In genomic region chr4:38958453-38958852, GRCh38 we compare ENCODE assay signal across 18 cellular contexts.
DNase-seq lines count a peak whose midpoint lies in the region; ATAC-seq and TF ChIP-seq lines count a peak whose summit lies in the region.
"Had no signal": no experiment of that assay in that cellular context is flagged by ENCODE, and none has a peak within 500 bp of the region (broad histone marks: within the 10 kb centered on the region; RNA-seq: fewer than 3 reads in every experiment).

No MANE protein-coding gene starts in this region.

- H3K36me3 ChIP-seq in Caco-2 (ENCODE audit: control insufficient read depth, insufficient read depth, low read length), result no peaks in the 10 kb centered on the region
- H3K36me3 ChIP-seq: MG63, tibial nerve had no signal

- peaks cover 5% of the 10 kb centered on the region for H3K9me3 Mint-ChIP-seq in CD4-positive, alpha-beta T cell
- peaks cover 2 to 15% (median 7%) of the 10 kb centered on the region in 5 experiments for H3K9me3 Mint-ChIP-seq in brain
- H3K9me3 Mint-ChIP-seq in Caco-2 (ENCODE audit: unreplicated experiment), result peaks cover 8% of the 10 kb centered on the region

- DNase-seq in CD4-positive, alpha-beta T cell, result no peak
- DNase-seq in OCI-M2 (lab: John Stamatoyannopoulos, UW; ENCODE audit: unreplicated experiment), result peak; percentile 43
- DNase-seq in NCI-H524 (lab: John Stamatoyannopoulos, UW), result no peak
- DNase-seq in Caco-2, result no peak
- DNase-seq in T1000 (lab: John Stamatoyannopoulos, UW), result no peak
- DNase-seq: activated CD8-positive, alpha-beta memory T cell treated with anti-CD3 and anti-CD28 coated beads, Interleukin-2, amount 50 U/mL, for 4 hours; DMS53; MG63; NCI-H187 treated with DMSO at 0.1 percent for 48 hours; NCI-H446; stimulated activated naive B cell treated with anti-CD40 and anti-IgM and Interleukin-4, amounts not matched to agents 10 μg/mL and 1 μg/mL and 100 μg/mL, for 72 hours had no signal

- TF ChIP-seq CTCF in CD4-positive, alpha-beta T cell (IDR thresholded peaks at IDR 0.05), result no peak
- TF ChIP-seq CTCF in brain (conservative IDR thresholded peaks at IDR 0.05) (no peak), Caco-2 (IDR thresholded peaks at IDR 0.05; ENCODE audit: insufficient read depth in 1 of 2, low read depth in 1 of 2, low read length in 1 of 2, severe bottlenecking in 1 of 2, unreplicated experiment in 1 of 2) (no peak)

- no peaks in the 10 kb centered on the region for H3K9me3 ChIP-seq in CD4-positive, alpha-beta T cell (ENCODE audit: control insufficient read depth, low read length)
- no peaks in the 10 kb centered on the region for H3K9me3 ChIP-seq in Caco-2
- H3K9me3 ChIP-seq: MG63, tibial nerve had no signal

- POLR2A ChIA-PET in CD4-positive, alpha-beta T cell (lab: Charles Lee), result interaction anchor here (0.8 to 1.7 kb wide), 2 partner anchors 9 to 86 kb away, joined by 3 to 8 read pairs; no protein-coding TSS in a partner anchor
- POLR2A ChIA-PET in Caco-2 (lab: Charles Lee), result no interaction called here

- H3K36me3 Mint-ChIP-seq in CD4-positive, alpha-beta T cell (ENCODE audit: low read depth), result no peaks in the 10 kb centered on the region
- H3K36me3 Mint-ChIP-seq in brain (no peaks in the 10 kb centered on the region), Caco-2 (ENCODE audit: insufficient read depth, unreplicated experiment) (no peaks in the 10 kb centered on the region)
- H3K36me3 Mint-ChIP-seq: WTC11 had no signal

- CTCF ChIA-PET in CD4-positive, alpha-beta T cell (lab: Charles Lee), result no interaction called here
- CTCF ChIA-PET in Caco-2 (lab: Charles Lee), result no interaction called here

- H3K27me3 ChIP-seq in CD4-positive, alpha-beta T cell (ENCODE audit: control insufficient read depth, insufficient read depth, low read length), result no peaks in the 10 kb centered on the region
- H3K27me3 ChIP-seq in Caco-2 (replicated peaks; ENCODE audit: control insufficient read depth, insufficient read depth, low read length), result no peaks in the 10 kb centered on the region
- H3K27me3 ChIP-seq: MG63, tibial nerve had no signal

- ATAC-seq in CD4-positive, alpha-beta T cell (ENCODE audit: poor library complexity), result peak; percentile 37
- ATAC-seq in GM18909 (IDR thresholded peaks at IDR 0.05; ENCODE audit: poor library complexity, unreplicated experiment) (peak; percentile 69), HG03521 (IDR thresholded peaks at IDR 0.05; ENCODE audit: unreplicated experiment) (no peak)
- ATAC-seq: HepG2; stimulated activated naive B cell treated with anti-CD40 and anti-IgM and Interleukin-4, amounts not matched to agents 10 μg/mL and 1 μg/mL and 100 μg/mL, for 72 hours; WTC11 had no signal

- no TSS peak for BruUV-seq in Caco-2 (replicated peaks; lab: Mats Ljungman, UMichigan)

- no peak overlapping the region for H3K27ac ChIP-seq in CD4-positive, alpha-beta T cell (ENCODE audit: low read depth, low read length)
- H3K27ac ChIP-seq: tibial nerve had no signal

- H3K4me3 ChIP-seq in Caco-2 (ENCODE audit: low read depth, low read length), result no peak overlapping the region
- H3K4me3 ChIP-seq: MG63, tibial nerve had no signal

- peaks cover 17% of the 10 kb centered on the region for H3K4me1 Mint-ChIP-seq in CD4-positive, alpha-beta T cell (ENCODE audit: low read depth)
- H3K4me1 Mint-ChIP-seq in brain (peaks cover 28% of the 10 kb centered on the region), Caco-2 (ENCODE audit: low read depth, unreplicated experiment) (no peaks in the 10 kb centered on the region)

- no peak overlapping the region for H3K4me3 Mint-ChIP-seq in CD4-positive, alpha-beta T cell
- H3K4me3 Mint-ChIP-seq in brain (no peak overlapping the region), Caco-2 (ENCODE audit: unreplicated experiment) (no peak overlapping the region)
- H3K4me3 Mint-ChIP-seq: B cell; stimulated activated naive B cell treated with anti-CD40 and anti-IgM and Interleukin-4, amounts not matched to agents 10 μg/mL and 1 μg/mL and 100 μg/mL, for 72 hours; WTC11 had no signal

- no peak overlapping the region for H3K27ac Mint-ChIP-seq in CD4-positive, alpha-beta T cell
- peak overlapping the region in 4 of 5 experiments; percentile 23 to 90 (median 56) for H3K27ac Mint-ChIP-seq in brain
- no peak overlapping the region for H3K27ac Mint-ChIP-seq in Caco-2 (ENCODE audit: unreplicated experiment)
- H3K27ac Mint-ChIP-seq: B cell; stimulated activated naive B cell treated with anti-CD40 and anti-IgM and Interleukin-4, amounts not matched to agents 10 μg/mL and 1 μg/mL and 100 μg/mL, for 72 hours; WTC11 had no signal

- no peaks in the 10 kb centered on the region for H3K27me3 Mint-ChIP-seq in CD4-positive, alpha-beta T cell
- no peaks in the 10 kb centered on the region for H3K27me3 Mint-ChIP-seq in brain
- no peaks in the 10 kb centered on the region for H3K27me3 Mint-ChIP-seq in Caco-2 (ENCODE audit: insufficient read depth, unreplicated experiment)
- H3K27me3 Mint-ChIP-seq: B cell had no signal

- H3K4me1 ChIP-seq in Caco-2, result no peaks in the 10 kb centered on the region

- intact Hi-C loops in CD4-positive, alpha-beta T cell (cut with DNase I, micrococcal nuclease), result no loop called here
- intact Hi-C loops in Caco-2 (cut with micrococcal nuclease; ENCODE audit: unreplicated experiment), result no loop called here

Comparison
In these comparisons a context has a peak if more than half of its experiments do, and no peak if none do; other contexts are left out.
1. H3K27ac Mint-ChIP-seq: peak in brain (4 of 5); none in CD4-positive, alpha-beta T cell (single experiment) and Caco-2 (single experiment).